1 cellular context compared by ENCODE assay signal in genomic region chr3:123732447-123732846, GRCh38.
TF ChIP-seq lines count a peak whose summit lies in the region.

No MANE protein-coding gene starts in this region.

TF ChIP-seq in A549, 52 proteins besides CTCF, POLR2A, EP300 and RAD21 (continued from another document):
- TF ChIP-seq FOXS1 (CRISPR knock-in tag; IDR thresholded peaks at IDR 0.05) (peak; percentile 77; the same call in 1 of the 2 replicates), SMC3 (IDR thresholded peaks at IDR 0.05) (0 out of 3 replicates have a peak, but pooled peaks have one; percentile 14), HOXB5 (CRISPR knock-in tag; IDR thresholded peaks at IDR 0.05) (no peak)
